In the genomic region with DNA sequence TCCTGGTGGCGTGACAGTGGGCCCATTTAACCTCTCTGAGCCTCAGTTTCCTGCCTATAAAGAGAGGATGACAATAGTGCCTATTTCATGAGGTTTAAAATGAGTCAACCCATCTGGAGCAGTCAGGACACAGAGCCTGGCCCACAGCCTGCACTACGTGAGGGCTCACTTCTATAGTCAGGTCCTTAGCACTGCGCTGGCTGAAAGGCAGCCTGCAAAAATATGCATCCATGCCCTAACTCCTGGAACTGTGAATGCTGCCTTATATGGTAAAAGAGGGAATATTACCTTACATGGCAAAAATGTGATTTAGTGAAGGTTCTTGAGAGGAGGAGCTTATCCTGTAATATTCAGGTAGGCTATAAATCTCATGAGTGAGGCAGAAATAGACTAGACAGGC, we compare ENCODE assay signal across 25 cellular contexts.
DNase-seq lines count a peak whose midpoint lies in the region; ATAC-seq and TF ChIP-seq lines count a peak whose summit lies in the region.
"Had no signal": no experiment of that assay in that cellular context is flagged by ENCODE, and none has a peak within 500 bp of the region (broad histone marks: within the 10 kb centered on the region; RNA-seq: fewer than 3 reads in every experiment).

No MANE protein-coding gene starts in this region.

- H3K9me2 ChIP-seq in GM23338 (ENCODE audit: insufficient read depth) = peaks cover 6% of the 10 kb centered on the region; the same call in 1 of the 2 replicates

- peak overlapping the region; percentile 8; the same call in 1 of the 2 replicates for H3K27ac Mint-ChIP-seq in GM23338
- no peak overlapping the region for H3K27ac Mint-ChIP-seq in activated T-helper 2 cell treated with anti-CD3 and anti-CD28 coated beads, Interferon-gamma antibody, Interleukin-2, Interleukin-4, amounts not matched to agents 10 μg/mL and 5 μg/mL and 100 μg/mL, durations not matched to agents 14 hours and 24 hours and 36 hours
- H3K27ac Mint-ChIP-seq: CD8-positive, alpha-beta memory T cell had no signal

- no peaks in the 10 kb centered on the region for H4K20me1 ChIP-seq in GM23338 (replicated peaks; ENCODE audit: insufficient read depth)
- no peaks in the 10 kb centered on the region for H4K20me1 ChIP-seq in fibroblast of lung (ENCODE audit: control insufficient read depth, extremely low read depth, insufficient read depth, low read length)

- TF ChIP-seq CTCF in GM23338 (conservative IDR thresholded peaks at IDR 0.05; ENCODE audit: low read depth in 2 of 2) (no peak), fibroblast of lung (conservative IDR thresholded peaks at IDR 0.05 in 1 of 2, IDR thresholded peaks at IDR 0.05 in 1 of 2; ENCODE audit: low read depth in 1 of 2, low read length in 2 of 2) (no peak), suprapubic skin (IDR thresholded peaks at IDR 0.05) (no peak)

- TF ChIP-seq POLR2A in suprapubic skin (IDR thresholded peaks at IDR 0.05) = no peak

- no peak overlapping the region for H3K4me3 Mint-ChIP-seq in GM23338
- no peak overlapping the region for H3K4me3 Mint-ChIP-seq in activated T-helper 2 cell treated with anti-CD3 and anti-CD28 coated beads, Interferon-gamma antibody, Interleukin-2, Interleukin-4, amounts not matched to agents 10 μg/mL and 5 μg/mL and 100 μg/mL, durations not matched to agents 14 hours and 24 hours and 36 hours (ENCODE audit: low read depth)
- H3K4me3 Mint-ChIP-seq: CD8-positive, alpha-beta memory T cell had no signal

- DNase-seq in GM23338 (ENCODE audit: low spot score) (no peak), amniotic epithelial cell (ENCODE audit: low read depth) (peak; percentile 33), fibroblast of lung (ENCODE audit: low read depth in 2 of 2) (peak; percentile 58 to 85), renal cortical epithelial cell (ENCODE audit: low read depth) (peak; percentile 25), suprapubic skin (ENCODE audit: low spot score in 2 of 2) (no peak), UCSD-AML1 (lab: John Stamatoyannopoulos, UW; ENCODE audit: unreplicated experiment) (no peak)
- no peak for DNase-seq in activated effector memory CD4-positive, alpha-beta T cell treated with anti-CD3 and anti-CD28 coated beads, Interleukin-2, amount 50 U/mL, for 16 hours
- no peak for DNase-seq in activated T-helper 2 cell treated with anti-CD3 and anti-CD28 coated beads, Interferon-gamma antibody, Interleukin-2, Interleukin-4, amounts not matched to agents 10 μg/mL and 5 μg/mL and 100 μg/mL, durations not matched to agents 14 hours and 24 hours and 36 hours (ENCODE audit: low spot score)
- DNase-seq: activated CD4-positive, CD25-positive, alpha-beta regulatory T cell treated with anti-CD3 and anti-CD28 coated beads, Interleukin-2, amount 50 U/mL, for 72 hours; activated naive CD4-positive, alpha-beta T cell; activated T-cell treated with anti-CD3 and anti-CD28 coated beads, Interleukin-2, amount 50 U/mL, for 1 hour; amniotic stem cell; caudate nucleus; CD8-positive, alpha-beta memory T cell; erythroblast; kidney; lower lobe of right lung; NCI-H146; NCI-H748 treated with DMSO at 0.1 percent for 48 hours; stimulated activated CD4-positive, alpha-beta T cell treated with anti-CD3 and anti-CD28 coated beads, Interleukin-2, amount 100 ng/mL, for 48 hours; stimulated activated naive CD4-positive, alpha-beta T cell; T1000 had no signal

- H3K9me3 Mint-ChIP-seq in GM23338 = no peaks in the 10 kb centered on the region
- H3K9me3 Mint-ChIP-seq in activated T-helper 2 cell treated with anti-CD3 and anti-CD28 coated beads, Interferon-gamma antibody, Interleukin-2, Interleukin-4, amounts not matched to agents 10 μg/mL and 5 μg/mL and 100 μg/mL, durations not matched to agents 14 hours and 24 hours and 36 hours = no peaks in the 10 kb centered on the region
- H3K9me3 Mint-ChIP-seq: CD8-positive, alpha-beta memory T cell had no signal

- H3K27me3 Mint-ChIP-seq in GM23338 (ENCODE audit: insufficient read depth, low read depth, poor library complexity) = peaks cover 6% of the 10 kb centered on the region
- H3K27me3 Mint-ChIP-seq in activated T-helper 2 cell treated with anti-CD3 and anti-CD28 coated beads, Interferon-gamma antibody, Interleukin-2, Interleukin-4, amounts not matched to agents 10 μg/mL and 5 μg/mL and 100 μg/mL, durations not matched to agents 14 hours and 24 hours and 36 hours (ENCODE audit: low read depth) = peaks cover 12% of the 10 kb centered on the region

- no peak for TF ChIP-seq EP300 in suprapubic skin (IDR thresholded peaks at IDR 0.05)

- H3K36me3 ChIP-seq in GM23338 (ENCODE audit: insufficient read depth) (no peaks in the 10 kb centered on the region), fibroblast of lung (ENCODE audit: control insufficient read depth, insufficient read depth, low read length) (no peaks in the 10 kb centered on the region), suprapubic skin (no peaks in the 10 kb centered on the region)
- H3K36me3 ChIP-seq: lower lobe of right lung, neutrophil, thoracic aorta had no signal

- H3K27me3 ChIP-seq in GM23338 (ENCODE audit: insufficient read depth) (no peaks in the 10 kb centered on the region), fibroblast of lung (ENCODE audit: control insufficient read depth, insufficient read depth, low read length) (no peaks in the 10 kb centered on the region), suprapubic skin (no peaks in the 10 kb centered on the region)

- 84% methylated on average over 3 of the region's 3 CpGs for WGBS in suprapubic skin

- peaks cover 9% of the 10 kb centered on the region; the same call in 2 of the 3 replicates for H3K4me1 Mint-ChIP-seq in GM23338
- no peaks in the 10 kb centered on the region for H3K4me1 Mint-ChIP-seq in activated T-helper 2 cell treated with anti-CD3 and anti-CD28 coated beads, Interferon-gamma antibody, Interleukin-2, Interleukin-4, amounts not matched to agents 10 μg/mL and 5 μg/mL and 100 μg/mL, durations not matched to agents 14 hours and 24 hours and 36 hours (ENCODE audit: low read depth)
- H3K4me1 Mint-ChIP-seq: CD8-positive, alpha-beta memory T cell had no signal

- H3K79me2 ChIP-seq in GM23338 (replicated peaks; ENCODE audit: insufficient read depth) (no peaks in the 10 kb centered on the region), fibroblast of lung (ENCODE audit: control insufficient read depth, insufficient read depth, low read length) (no peaks in the 10 kb centered on the region)

- H3K27ac ChIP-seq in GM23338 (ENCODE audit: low read depth) (no peak overlapping the region), fibroblast of lung (ENCODE audit: insufficient read depth, low read length) (no peak overlapping the region), suprapubic skin (no peak overlapping the region)
- H3K27ac ChIP-seq: lower lobe of right lung, neutrophil, thoracic aorta had no signal

- H3K4me3 ChIP-seq in GM23338 (no peak overlapping the region), fibroblast of lung (replicated peaks in 1 of 4; ENCODE audit: control extremely low read depth in 1 of 4, insufficient read depth in 1 of 4, low read depth in 3 of 4, low read length in 4 of 4) (no peak overlapping the region), suprapubic skin (no peak overlapping the region)
- H3K4me3 ChIP-seq: lower lobe of right lung, smooth muscle cell, thoracic aorta had no signal

- H3K9me3 ChIP-seq in fibroblast of lung (ENCODE audit: control insufficient read depth, insufficient read depth, low read depth, low read length) (no peaks in the 10 kb centered on the region), suprapubic skin (no peaks in the 10 kb centered on the region)
- H3K9me3 ChIP-seq: lower lobe of right lung, neutrophil, thoracic aorta had no signal

- H3K4me1 ChIP-seq in GM23338 (ENCODE audit: insufficient read depth) (no peaks in the 10 kb centered on the region), fibroblast of lung (ENCODE audit: control insufficient read depth, extremely low read depth, insufficient read depth, low read length) (peaks cover 3% of the 10 kb centered on the region), suprapubic skin (no peaks in the 10 kb centered on the region)
- H3K4me1 ChIP-seq: lower lobe of right lung had no signal

- no peak overlapping the region for H3K9ac ChIP-seq in fibroblast of lung (ENCODE audit: insufficient read depth, low read length)

- no peaks in the 10 kb centered on the region for H3F3A ChIP-seq in GM23338 (replicated peaks; ENCODE audit: low read depth)

- ATAC-seq in GM23338 = peak; percentile 80
- ATAC-seq: lower lobe of right lung had no signal

- intact Hi-C loops in activated T-helper 2 cell treated with anti-CD3 and anti-CD28 coated beads, Interferon-gamma antibody, Interleukin-2, Interleukin-4, amounts not matched to agents 10 μg/mL and 5 μg/mL and 100 μg/mL, durations not matched to agents 14 hours and 24 hours and 36 hours (cut with micrococcal nuclease) = no loop called here

- H2AFZ ChIP-seq in GM23338 (no peak overlapping the region; the same call in 1 of the 2 replicates), fibroblast of lung (ENCODE audit: low read length) (no peak overlapping the region)

- H3K4me2 ChIP-seq in GM23338 (no peak overlapping the region), fibroblast of lung (ENCODE audit: extremely low read depth, insufficient read depth, low read length) (no peak overlapping the region)
- H3K4me2 ChIP-seq: smooth muscle cell had no signal

- no peaks in the 10 kb centered on the region for H3K36me3 Mint-ChIP-seq in GM23338 (ENCODE audit: low read depth)
- H3K36me3 Mint-ChIP-seq in activated T-helper 2 cell treated with anti-CD3 and anti-CD28 coated beads, Interferon-gamma antibody, Interleukin-2, Interleukin-4, amounts not matched to agents 10 μg/mL and 5 μg/mL and 100 μg/mL, durations not matched to agents 14 hours and 24 hours and 36 hours (ENCODE audit: low read depth) = no peaks in the 10 kb centered on the region
- H3K36me3 Mint-ChIP-seq: CD8-positive, alpha-beta memory T cell had no signal

Comparison
In these comparisons a context has a peak if more than half of its experiments do, and no peak if none do; other contexts are left out.
1. DNase-seq: peak in amniotic epithelial cell (single experiment), fibroblast of lung (2 of 2) and renal cortical epithelial cell (single experiment); none in GM23338 (single experiment), activated effector memory CD4-positive, alpha-beta T cell treated with anti-CD3 and anti-CD28 coated beads, Interleukin-2, amount 50 U/mL, for 16 hours (single experiment), suprapubic skin (0 of 2), activated T-helper 2 cell treated with anti-CD3 and anti-CD28 coated beads, Interferon-gamma antibody, Interleukin-2, Interleukin-4, amounts not matched to agents 10 μg/mL and 5 μg/mL and 100 μg/mL, durations not matched to agents 14 hours and 24 hours and 36 hours (single experiment) and UCSD-AML1 (single experiment).